In the genomic region with DNA sequence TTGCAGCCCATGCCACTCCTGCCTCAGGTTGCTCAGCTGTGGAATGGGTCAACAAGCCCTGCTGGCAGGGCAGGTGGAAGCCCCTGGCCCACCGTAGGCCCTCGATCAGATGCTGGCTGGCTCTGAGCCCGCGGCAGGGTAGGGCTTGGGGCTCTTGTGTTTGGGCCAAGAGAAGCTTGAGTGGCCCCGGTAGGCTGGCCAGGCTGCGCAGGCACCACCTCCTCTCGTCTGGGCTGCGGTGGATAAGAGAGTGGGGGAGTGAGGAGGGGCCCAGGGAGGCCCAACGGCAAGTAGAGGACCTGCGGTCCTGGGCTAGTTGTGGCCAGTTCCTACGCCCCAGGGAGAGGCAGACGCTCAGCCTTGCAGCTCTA, we compare ENCODE assay signal across 26 cellular contexts.
"Had no signal": no experiment of that assay in that cellular context is flagged by ENCODE, and none has a peak within 500 bp of the region (broad histone marks: within the 10 kb centered on the region; RNA-seq: fewer than 3 reads in every experiment).

No MANE protein-coding gene starts in this region.

- H3K27ac ChIP-seq: esophagus muscularis mucosa, foreskin keratinocyte, heart left ventricle, lower lobe of right lung, thoracic aorta, vagina, VCaP had no signal

- H3K27me3 ChIP-seq: vagina had no signal

- H3K9me3 Mint-ChIP-seq: central memory CD8-positive, alpha-beta T cell; naive thymus-derived CD8-positive, alpha-beta T cell; neural crest cell; stimulated activated naive CD8-positive, alpha-beta T cell treated with anti-CD3 and anti-CD28 coated beads, Interleukin-15, Interleukin-2, amounts not matched to agents 100 ng/mL and 50 ng/mL, for 24 hours; type B pancreatic cell had no signal

- H3K4me1 ChIP-seq: foreskin keratinocyte, lower lobe of right lung had no signal

- H3K27ac Mint-ChIP-seq: immature natural killer cell; naive thymus-derived CD8-positive, alpha-beta T cell; stimulated activated naive CD8-positive, alpha-beta T cell treated with anti-CD3 and anti-CD28 coated beads, Interleukin-15, Interleukin-2, amounts not matched to agents 100 ng/mL and 50 ng/mL, for 24 hours; type B pancreatic cell had no signal

- H3K4me3 Mint-ChIP-seq: central memory CD8-positive, alpha-beta T cell; immature natural killer cell; naive thymus-derived CD8-positive, alpha-beta T cell; neural crest cell; stimulated activated naive CD8-positive, alpha-beta T cell treated with anti-CD3 and anti-CD28 coated beads, Interleukin-15, Interleukin-2, amounts not matched to agents 100 ng/mL and 50 ng/mL, for 24 hours; type B pancreatic cell had no signal

- H3K36me3 ChIP-seq: esophagus muscularis mucosa, lower lobe of right lung, thoracic aorta, vagina had no signal

- DNase-seq: activated CD4-positive, alpha-beta T cell treated with anti-CD3 and anti-CD28 coated beads for 4 hours; activated CD4-positive, alpha-beta T cell treated with anti-CD3 and anti-CD28 coated beads, Interleukin-2, amount 50 U/mL, for 4 hours; activated CD8-positive, alpha-beta memory T cell treated with anti-CD3 and anti-CD28 coated beads for 24 hours; activated effector memory CD4-positive, alpha-beta T cell treated with Interleukin-2 at 50 U/mL for 16 hours; activated naive CD4-positive, alpha-beta T cell treated with anti-CD3 and anti-CD28 coated beads, Interleukin-2, amount 50 U/mL, for 16 hours; effector CD4-positive, alpha-beta T cell; foreskin keratinocyte; immature natural killer cell; lower lobe of right lung; stimulated activated CD4-positive, alpha-beta T cell treated with anti-CD3 and anti-CD28 coated beads, Interleukin-12 subunit alpha, Interleukin-12 subunit beta, amount 100 ng/mL, for 4 hours; stimulated activated CD4-positive, alpha-beta T cell treated with anti-CD3 and anti-CD28 coated beads, Interleukin-4, amount 100 ng/mL, for 1 hour; T-helper 9 cell had no signal

- FAIRE-seq: bronchial epithelial cell, colon, kidney, TTC549 had no signal

- H3K4me1 Mint-ChIP-seq: central memory CD8-positive, alpha-beta T cell; immature natural killer cell had no signal

- H3K9me3 ChIP-seq: esophagus muscularis mucosa, heart left ventricle, lower lobe of right lung, thoracic aorta, vagina had no signal

- H3K36me3 Mint-ChIP-seq: immature natural killer cell had no signal

- ATAC-seq: naive thymus-derived CD8-positive, alpha-beta T cell had no signal

- H3K4me3 ChIP-seq: heart left ventricle, lower lobe of right lung, thoracic aorta, vagina had no signal
